8 cellular contexts compared by ENCODE assay signal in the genomic region with DNA sequence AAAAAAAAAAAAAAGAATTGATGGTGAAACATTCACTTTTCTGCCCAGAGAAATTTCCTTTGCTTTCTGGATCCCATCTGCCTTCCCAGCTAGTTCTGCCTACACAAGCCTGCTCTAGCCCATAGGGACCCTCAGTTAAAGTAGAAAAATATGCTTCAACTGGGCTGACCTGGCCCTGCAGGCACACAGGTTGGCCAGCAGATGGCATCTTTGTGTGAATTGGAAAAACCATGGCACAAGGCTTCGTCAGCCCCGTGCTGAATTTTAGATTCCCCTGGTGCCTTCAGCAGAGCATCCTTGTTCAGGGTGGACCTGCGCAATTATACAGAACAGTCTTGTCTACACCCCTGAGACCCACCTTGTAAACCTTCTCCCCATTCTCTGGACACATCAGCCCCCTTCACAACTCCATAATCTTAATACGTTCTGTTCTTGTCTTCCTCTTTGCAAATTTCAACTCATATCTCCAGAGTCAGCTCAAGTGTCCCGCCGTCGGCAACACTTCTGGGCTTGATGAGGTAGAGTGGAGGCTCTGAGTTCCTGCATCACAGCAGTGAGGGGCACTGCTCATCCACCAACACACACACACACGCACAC.
DNase-seq lines count a peak whose midpoint lies in the region; ATAC-seq and TF ChIP-seq lines count a peak whose summit lies in the region.

No MANE protein-coding gene starts in this region.

- H3K27me3 ChIP-seq in BE2C (no peaks in the 10 kb centered on the region), aorta (ENCODE audit: control insufficient read depth in 1 of 2, insufficient read depth in 2 of 2, low read length in 1 of 2) (peaks cover 0 to 2% of the 10 kb centered on the region in 2 donors)

- TF ChIP-seq CTCF in BE2C (IDR thresholded peaks at IDR 0.05; ENCODE audit: low read depth, low read length) (peak; percentile 66), omental fat pad (IDR thresholded peaks at IDR 0.05) (peak in 1 of 3 donors; percentile 21)

- intact Hi-C loops in aorta (cut with DNase I) = loop anchor here in 1 of 2 donors (5.0 kb wide), 1 partner anchor 156 kb away; no protein-coding TSS in a partner anchor

- H3K9me3 ChIP-seq in BE2C = no peaks in the 10 kb centered on the region
- no peaks in the 10 kb centered on the region for H3K9me3 ChIP-seq in aorta (ENCODE audit: control insufficient read depth, low read length)

- no peak overlapping the region for H3K27ac ChIP-seq in aorta (ENCODE audit: low read depth in 1 of 2, low read length in 2 of 2)

- WGBS in aorta, 2 donors = 38 to 44% methylated on average over 8 of the region's 8 CpGs

- peak; percentile 35 for DNase-seq in BE2C
- peak; percentile 11 for DNase-seq in NCI-H2227 treated with DMSO at 0.1 percent for 48 hours (lab: John Stamatoyannopoulos, UW)
- DNase-seq in activated T-cell treated with anti-CD3 and anti-CD28 coated beads for 1 hour (ENCODE audit: low read depth) = peak; percentile 22
- peak; percentile 37 for DNase-seq in fibroblast of gingiva (ENCODE audit: low read depth)
- no peak for DNase-seq in omental fat pad (ENCODE audit: low spot score)
- no peak for DNase-seq in aorta

- H3K4me1 ChIP-seq in BE2C (no peaks in the 10 kb centered on the region), aorta (ENCODE audit: control insufficient read depth in 1 of 2, insufficient read depth in 2 of 2, low read length in 2 of 2) (no peaks in the 10 kb centered on the region)

- H3K4me3 ChIP-seq in BE2C (ENCODE audit: low read depth, low read length) (no peak overlapping the region), aorta (ENCODE audit: low read length in 2 of 2) (no peak overlapping the region)

- H3K36me3 ChIP-seq in BE2C = no peaks in the 10 kb centered on the region
- H3K36me3 ChIP-seq in aorta (ENCODE audit: control insufficient read depth in 1 of 2, insufficient read depth in 2 of 2, low read length in 1 of 2) = no peaks in the 10 kb centered on the region

- peak; percentile 95 for ATAC-seq in GM18508 (IDR thresholded peaks at IDR 0.05; ENCODE audit: insufficient read depth, unreplicated experiment)
- ATAC-seq in HG02885 (IDR thresholded peaks at IDR 0.05; ENCODE audit: poor library complexity, unreplicated experiment) = peak; percentile 95
- peak; percentile 44 for ATAC-seq in omental fat pad (ENCODE audit: low FRiP score)
- ATAC-seq in aorta (ENCODE audit: low FRiP score) = no peak

Comparison
In these comparisons a context has a peak if more than half of its experiments do, and no peak if none do; other contexts are left out.
1. DNase-seq: peak in BE2C (single experiment), NCI-H2227 treated with DMSO at 0.1 percent for 48 hours (single experiment), activated T-cell treated with anti-CD3 and anti-CD28 coated beads for 1 hour (single experiment) and fibroblast of gingiva (single experiment); none in omental fat pad (single experiment) and aorta (0 of 2).